In the genomic region with DNA sequence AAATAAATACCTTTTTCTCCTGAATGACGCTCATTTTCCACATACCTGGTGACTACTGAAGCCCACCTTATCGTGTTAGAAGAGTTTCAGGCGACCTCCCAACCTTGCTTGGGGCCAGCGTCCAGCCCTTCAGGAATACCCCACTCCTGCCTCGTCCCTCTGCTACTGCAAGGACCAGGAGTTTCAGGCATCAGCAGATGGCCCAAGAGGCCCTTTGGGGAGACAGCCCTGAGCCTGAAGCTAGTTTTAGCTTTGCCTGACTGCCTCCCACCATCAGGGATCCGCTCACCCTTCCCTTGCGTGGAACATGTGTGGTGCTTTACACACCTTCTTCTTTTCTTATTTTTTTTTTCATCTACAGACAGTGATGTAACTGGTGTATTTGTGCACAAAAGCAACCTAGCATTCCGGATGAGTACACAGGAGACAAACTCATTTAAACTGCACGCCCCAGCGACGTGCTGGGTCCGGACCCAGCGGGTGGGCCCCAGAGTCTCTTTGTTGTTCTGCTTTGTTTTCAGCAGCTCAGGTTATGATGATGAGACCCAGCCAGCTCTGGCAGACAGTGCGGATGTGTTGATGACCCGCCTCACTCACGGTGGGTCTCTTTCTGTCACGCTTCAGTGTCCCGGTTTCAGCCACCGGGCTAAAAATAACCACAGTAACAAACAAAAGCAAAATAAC, we compare ENCODE assay signal across 14 cellular contexts.
DNase-seq lines count a peak whose midpoint lies in the region; ATAC-seq, FAIRE-seq and TF ChIP-seq lines count a peak whose summit lies in the region.
"Had no signal": no experiment of that assay in that cellular context is flagged by ENCODE, and none has a peak within 500 bp of the region (broad histone marks: within the 10 kb centered on the region; RNA-seq: fewer than 3 reads in every experiment).

No MANE protein-coding gene starts in this region.

- H3K27me3 Mint-ChIP-seq in astrocyte (ENCODE audit: low read depth, unreplicated experiment): peaks cover 16% of the 10 kb centered on the region

- POLR2A ChIA-PET in PC-3 (lab: Charles Lee; ENCODE audit: unreplicated experiment): no interaction called here

- intact Hi-C loops in left colon (cut with DNase I, micrococcal nuclease) (no loop called here), PC-3 (cut with micrococcal nuclease) (no loop called here)

- no peaks in the 10 kb centered on the region for H3K9me2 ChIP-seq in PC-3 (replicated peaks; ENCODE audit: low read length)

- H3K4me3 ChIP-seq in astrocyte (ENCODE audit: insufficient read depth, low read depth, low read length) (no peak overlapping the region), PC-3 (ENCODE audit: low read length) (no peak overlapping the region)
- H3K4me3 ChIP-seq: A549, suprapubic skin had no signal

- H3K9ac ChIP-seq in astrocyte (ENCODE audit: low read length) (no peak overlapping the region), PC-3 (ENCODE audit: low read length) (no peak overlapping the region)

- no peak for FAIRE-seq in astrocyte (lab: Jason Lieb, UNC)
- FAIRE-seq: A549 had no signal

- H3K27ac Mint-ChIP-seq in astrocyte (ENCODE audit: unreplicated experiment): no peak overlapping the region
- H3K27ac Mint-ChIP-seq: activated naive CD4-positive, alpha-beta T cell treated with anti-CD3 and anti-CD28 coated beads, Interleukin-2, amount 50 U/mL, for 24 hours had no signal

- H3F3A ChIP-seq in PC-3 (ENCODE audit: low read length, unreplicated experiment): no peaks in the 10 kb centered on the region

- H3K4me1 Mint-ChIP-seq in astrocyte (ENCODE audit: low read depth, unreplicated experiment): no peaks in the 10 kb centered on the region
- H3K4me1 Mint-ChIP-seq: activated naive CD4-positive, alpha-beta T cell treated with anti-CD3 and anti-CD28 coated beads, Interleukin-2, amount 50 U/mL, for 24 hours; naive B cell had no signal

- DNase-seq in NCI-H82 (lab: John Stamatoyannopoulos, UW) (peak; percentile 10), NCI-H82 treated with DMSO at 0.1 percent for 48 hours (lab: John Stamatoyannopoulos, UW; ENCODE audit: unreplicated experiment) (no peak), astrocyte (ENCODE audit: low read depth) (no peak), left colon (no peak), PC-3 (no peak), NK-92 (lab: John Stamatoyannopoulos, UW; ENCODE audit: unreplicated experiment) (no peak)
- DNase-seq: activated CD4-positive, alpha-beta T cell treated with anti-CD3 and anti-CD28 coated beads, Interleukin-2, amount 50 U/mL, for 4 hours; naive B cell; T-helper 1 cell had no signal

- peaks cover 5% of the 10 kb centered on the region for H3K9me3 Mint-ChIP-seq in astrocyte (ENCODE audit: unreplicated experiment)
- H3K9me3 Mint-ChIP-seq: activated naive CD4-positive, alpha-beta T cell treated with anti-CD3 and anti-CD28 coated beads, Interleukin-2, amount 50 U/mL, for 24 hours had no signal

- H3K27ac ChIP-seq in astrocyte (ENCODE audit: low read depth, low read length): no peak overlapping the region
- H3K27ac ChIP-seq in PC-3 (ENCODE audit: low read length): no peak overlapping the region
- H3K27ac ChIP-seq: A549, suprapubic skin had no signal

- TF ChIP-seq CTCF in astrocyte (IDR thresholded peaks at IDR 0.05; ENCODE audit: insufficient read depth, low read depth, low read length): no peak
- no peak for TF ChIP-seq CTCF in PC-3 (conservative IDR thresholded peaks at IDR 0.05; ENCODE audit: low read depth, low read length)

- BruUV-seq in PC-3 (replicated peaks; lab: Mats Ljungman, UMichigan): no TSS peak

- H3K79me2 ChIP-seq in astrocyte (ENCODE audit: insufficient read depth, low read length) (no peaks in the 10 kb centered on the region), PC-3 (ENCODE audit: low read length) (no peaks in the 10 kb centered on the region)

- peaks cover 3% of the 10 kb centered on the region for H3K36me3 Mint-ChIP-seq in astrocyte (ENCODE audit: low read depth, unreplicated experiment)
- H3K36me3 Mint-ChIP-seq: activated naive CD4-positive, alpha-beta T cell treated with anti-CD3 and anti-CD28 coated beads, Interleukin-2, amount 50 U/mL, for 24 hours had no signal

- CTCF ChIA-PET in PC-3 (lab: Charles Lee): no interaction called here

- ATAC-seq in HG03280 (IDR thresholded peaks at IDR 0.05; ENCODE audit: unreplicated experiment) (peak; percentile 95), left colon (no peak), HG03196 (IDR thresholded peaks at IDR 0.05; ENCODE audit: unreplicated experiment) (no peak), PC-3 (no peak)
- ATAC-seq: A549 had no signal

- peak overlapping the region; percentile 20 for H2AFZ ChIP-seq in astrocyte (ENCODE audit: low read depth, low read length)
- no peak overlapping the region for H2AFZ ChIP-seq in PC-3 (ENCODE audit: low read length)

- H3K9me3 ChIP-seq in astrocyte (ENCODE audit: insufficient read depth, low read depth, low read length): no peaks in the 10 kb centered on the region
- H3K9me3 ChIP-seq in PC-3 (ENCODE audit: low read length): no peaks in the 10 kb centered on the region
- H3K9me3 ChIP-seq: suprapubic skin had no signal

- no peaks in the 10 kb centered on the region for H3K4me1 ChIP-seq in astrocyte (ENCODE audit: insufficient read depth, low read length)
- peaks cover 6% of the 10 kb centered on the region; the same call in 1 of the 2 replicates for H3K4me1 ChIP-seq in PC-3 (ENCODE audit: insufficient read depth, low read length)
- H3K4me1 ChIP-seq: A549, suprapubic skin had no signal

- no peaks in the 10 kb centered on the region for H3K36me3 ChIP-seq in astrocyte (ENCODE audit: insufficient read depth, low read length)
- no peaks in the 10 kb centered on the region for H3K36me3 ChIP-seq in PC-3 (ENCODE audit: low read depth, low read length)
- H3K36me3 ChIP-seq: suprapubic skin had no signal

- H4K20me1 ChIP-seq in astrocyte (ENCODE audit: insufficient read depth, low read length) (no peaks in the 10 kb centered on the region), PC-3 (ENCODE audit: low read length) (no peaks in the 10 kb centered on the region)

- H3K27me3 ChIP-seq in astrocyte (ENCODE audit: insufficient read depth, low read length): no peaks in the 10 kb centered on the region
- H3K27me3 ChIP-seq in PC-3 (ENCODE audit: low read length): no peaks in the 10 kb centered on the region

- H3K4me3 Mint-ChIP-seq in astrocyte (ENCODE audit: unreplicated experiment): no peak overlapping the region
- H3K4me3 Mint-ChIP-seq: activated naive CD4-positive, alpha-beta T cell treated with anti-CD3 and anti-CD28 coated beads, Interleukin-2, amount 50 U/mL, for 24 hours; naive B cell had no signal

- H3K4me2 ChIP-seq in astrocyte (ENCODE audit: low read length) (no peak overlapping the region), PC-3 (ENCODE audit: low read length) (no peak overlapping the region)
- H3K4me2 ChIP-seq: A549 had no signal
